ENCODE assay signal across 12 cellular contexts in the genomic region with DNA sequence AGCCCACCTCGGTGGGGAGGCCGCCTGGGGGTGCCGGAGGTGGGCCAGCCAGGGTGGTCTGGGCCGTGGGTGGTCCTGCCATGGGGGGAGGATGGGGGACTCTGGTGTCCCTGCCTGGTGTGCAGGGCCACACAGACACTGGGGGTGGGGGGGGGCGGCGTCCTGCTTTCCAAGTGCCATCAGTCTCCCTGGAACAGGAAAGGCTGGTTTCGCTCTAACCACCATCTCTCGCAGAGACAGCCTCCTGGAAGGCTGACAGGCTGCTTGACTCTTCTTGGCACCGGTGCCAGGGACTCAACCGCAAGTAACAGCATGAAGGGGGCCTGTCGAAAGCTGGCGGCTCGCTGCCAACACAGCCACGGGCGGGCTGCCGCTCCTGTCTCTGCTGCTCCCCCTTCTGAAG. TPM values are rescaled to one million over a fixed set of nuclear protein-coding genes. Genes with fewer than 3 reads are reported as not detected.
A peak's percentile ranks its signal among the peaks of the same experiment; 100 is the strongest.
DNase-seq lines count a peak whose midpoint lies in the region; ATAC-seq, FAIRE-seq and TF ChIP-seq lines count a peak whose summit lies in the region.
"Had no signal": no experiment of that assay in that cellular context is flagged by ENCODE, and none has a peak within 500 bp of the region (broad histone marks: within the 10 kb centered on the region; RNA-seq: fewer than 3 reads in every experiment).

No MANE protein-coding gene starts in this region.

- no peak for FAIRE-seq in astrocyte (lab: Jason Lieb, UNC)
- FAIRE-seq in kidney (lab: Jason Lieb, UNC): no peak

- H3K4me1 ChIP-seq in astrocyte (ENCODE audit: insufficient read depth, low read length): no peaks in the 10 kb centered on the region
- H3K4me1 ChIP-seq in kidney (ENCODE audit: control insufficient read depth in 1 of 2, insufficient read depth in 1 of 2, low read depth in 1 of 2, low read length in 2 of 2): no peaks in the 10 kb centered on the region
- peaks cover 0 to 32% (median 14%) of the 10 kb centered on the region in 4 donors for H3K4me1 ChIP-seq in upper lobe of left lung

- H3K27ac ChIP-seq in astrocyte (ENCODE audit: low read depth, low read length) (no peak overlapping the region), kidney (ENCODE audit: low read depth in 2 of 2, low read length in 2 of 2) (no peak overlapping the region), upper lobe of left lung (no peak overlapping the region)

- no peaks in the 10 kb centered on the region for H3K36me3 ChIP-seq in astrocyte (ENCODE audit: insufficient read depth, low read length)
- no peaks in the 10 kb centered on the region for H3K36me3 ChIP-seq in kidney (ENCODE audit: control insufficient read depth in 1 of 2, insufficient read depth in 2 of 2, low read length in 2 of 2)
- H3K36me3 ChIP-seq in upper lobe of left lung: peaks cover 0 to 11% (median 0%) of the 10 kb centered on the region in 4 donors

- peaks cover 11% of the 10 kb centered on the region for H3K27me3 ChIP-seq in astrocyte (ENCODE audit: insufficient read depth, low read length)
- H3K27me3 ChIP-seq in upper lobe of left lung: no peaks in the 10 kb centered on the region

- WGBS in upper lobe of left lung, 2 donors: 46 to 52% methylated on average over 6 to 14 of the region's 16 CpGs

- H3K79me2 ChIP-seq in astrocyte (ENCODE audit: insufficient read depth, low read length): no peaks in the 10 kb centered on the region

- DNase-seq in HT1080 (ENCODE audit: low read depth) (peak; percentile 49), astrocyte (ENCODE audit: low read depth) (peak; percentile 32), kidney (peak; percentile 45), upper lobe of left lung (peak; percentile 86 to 88)
- no peak for DNase-seq in NK-92 treated with Interleukin-12 subunit alpha and Interleukin-12 subunit beta, amount 100 ng/mL, for 24 hours (lab: John Stamatoyannopoulos, UW)
- DNase-seq: activated CD8-positive, alpha-beta T cell treated with anti-CD3 and anti-CD28 coated beads, Interleukin-2, amount 10 ng/mL, durations not matched to agents 7 days and 5 days; DMS153; effector memory CD4-positive, alpha-beta T cell; NCI-H1436 treated with DMSO at 0.1 percent for 48 hours had no signal

- no peak overlapping the region for H3K9ac ChIP-seq in astrocyte (ENCODE audit: low read length)
- no peak overlapping the region for H3K9ac ChIP-seq in kidney (ENCODE audit: low read length in 2 of 2)

- no peak for TF ChIP-seq EP300 in upper lobe of left lung (IDR thresholded peaks at IDR 0.05)

- no peak overlapping the region for H3K4me3 Mint-ChIP-seq in astrocyte (ENCODE audit: unreplicated experiment)
- H3K4me3 Mint-ChIP-seq: activated CD8-positive, alpha-beta T cell treated with anti-CD3 and anti-CD28 coated beads, Interleukin-2, amount 10 ng/mL, durations not matched to agents 7 days and 5 days; T-helper 2 cell treated with Interferon-gamma antibody and Interleukin-4, amounts not matched to agents 5 μg/mL and 100 μg/mL, for 36 hours had no signal

- intact Hi-C loops in kidney (cut with DNase I): no loop called here

- H3K9me3 Mint-ChIP-seq in astrocyte (ENCODE audit: unreplicated experiment): peaks cover 8% of the 10 kb centered on the region

- TF ChIP-seq POLR2A in upper lobe of left lung (IDR thresholded peaks at IDR 0.05): no peak

- H3K27me3 Mint-ChIP-seq in astrocyte (ENCODE audit: low read depth, unreplicated experiment): no peaks in the 10 kb centered on the region

- no peak overlapping the region for H3K4me2 ChIP-seq in astrocyte (ENCODE audit: low read length)

- H3K4me1 Mint-ChIP-seq in astrocyte (ENCODE audit: low read depth, unreplicated experiment): peaks cover 5% of the 10 kb centered on the region

- ATAC-seq in upper lobe of left lung (ENCODE audit: low FRiP score in 2 of 2) (peak in 1 of 2 donors; percentile 1), GM21737 (IDR thresholded peaks at IDR 0.05; ENCODE audit: unreplicated experiment) (no peak), SK-N-SH treated with all-trans-retinoic acid at 6 μM for 48 hours (no peak)
- ATAC-seq: activated CD8-positive, alpha-beta T cell treated with anti-CD3 and anti-CD28 coated beads, Interleukin-2, amount 10 ng/mL, durations not matched to agents 7 days and 5 days had no signal

- H3K27ac Mint-ChIP-seq in astrocyte (ENCODE audit: unreplicated experiment): no peak overlapping the region
- H3K27ac Mint-ChIP-seq: activated CD8-positive, alpha-beta T cell treated with anti-CD3 and anti-CD28 coated beads, Interleukin-2, amount 10 ng/mL, durations not matched to agents 7 days and 5 days had no signal

- H3K9me3 ChIP-seq in astrocyte (ENCODE audit: insufficient read depth, low read depth, low read length) (peaks cover 4% of the 10 kb centered on the region), kidney (ENCODE audit: control insufficient read depth in 1 of 2, low read length in 2 of 2) (peaks cover 0 to 8% of the 10 kb centered on the region in 2 donors), upper lobe of left lung (peaks cover 0 to 8% (median 0%) of the 10 kb centered on the region in 4 donors)

- no peaks in the 10 kb centered on the region for H4K20me1 ChIP-seq in astrocyte (ENCODE audit: insufficient read depth, low read length)

- H2AFZ ChIP-seq in astrocyte (ENCODE audit: low read depth, low read length): no peak overlapping the region

- H3K36me3 Mint-ChIP-seq in astrocyte (ENCODE audit: low read depth, unreplicated experiment): peaks cover 12% of the 10 kb centered on the region

- no peak overlapping the region for H3K4me3 ChIP-seq in astrocyte (ENCODE audit: insufficient read depth, low read depth, low read length)
- H3K4me3 ChIP-seq in kidney (ENCODE audit: low read length in 2 of 2): no peak overlapping the region
- H3K4me3 ChIP-seq in upper lobe of left lung: no peak overlapping the region

- TF ChIP-seq CTCF in astrocyte (IDR thresholded peaks at IDR 0.05; ENCODE audit: insufficient read depth, low read depth, low read length) (no peak), kidney (IDR thresholded peaks at IDR 0.05; ENCODE audit: borderline replicate concordance, extremely low read depth, insufficient read depth) (no peak), upper lobe of left lung (IDR thresholded peaks at IDR 0.05) (no peak)

TF ChIP-seq in SK-N-SH treated with all-trans-retinoic acid at 6 μM for 48 hours, 23 proteins besides CTCF, POLR2A, EP300 and RAD21:
- TF ChIP-seq ESRRG (CRISPR knock-in tag; IDR thresholded peaks at IDR 0.05) (no peak), POU6F1 (CRISPR knock-in tag; IDR thresholded peaks at IDR 0.05; ENCODE audit: borderline replicate concordance, low read depth) (no peak), SNAI2 (CRISPR knock-in tag; IDR thresholded peaks at IDR 0.05) (no peak), CSDC2 (CRISPR knock-in tag; IDR thresholded peaks at IDR 0.05) (no peak), ZC3H10 (CRISPR knock-in tag; IDR thresholded peaks at IDR 0.05) (no peak), ZNF70 (CRISPR knock-in tag; IDR thresholded peaks at IDR 0.05) (no peak), TCF4 (CRISPR knock-in tag; IDR thresholded peaks at IDR 0.05; ENCODE audit: borderline replicate concordance) (no peak)

RNA-seq across cellular contexts. Expression of gene RGMA, which starts 40.3 kb away (rescaled TPM):
- not detected in 2 replicates for total RNA-seq in HT1080 (2014; rRNA removed; shearing (Covaris generic))
- polyA plus RNA-seq in HT1080 (2015; cell fraction: cytosol; rRNA removed): 0.03 and 0.14 TPM in 2 replicates
- polyA plus RNA-seq in HT1080 (2015; cell fraction: nucleus; rRNA removed): not detected in 2 replicates
- 5.7 and 6.2 TPM in 2 replicates for total RNA-seq in astrocyte
- total RNA-seq in kidney: 4.7 TPM
- 4.4 TPM for polyA plus RNA-seq in kidney (ENCODE audit: insufficient read depth, low read depth, low replicate concordance)
- 10 to 100 TPM in 1 of 6 donors, 1 to 10 TPM in 5; 2.3 to 14.2 (median 4.8) TPM for total RNA-seq in upper lobe of left lung
- total RNA-seq: activated CD8-positive, alpha-beta T cell treated with anti-CD3 and anti-CD28 coated beads, Interleukin-2, amount 10 ng/mL, durations not matched to agents 7 days and 5 days had no signal
